In the genomic region with DNA sequence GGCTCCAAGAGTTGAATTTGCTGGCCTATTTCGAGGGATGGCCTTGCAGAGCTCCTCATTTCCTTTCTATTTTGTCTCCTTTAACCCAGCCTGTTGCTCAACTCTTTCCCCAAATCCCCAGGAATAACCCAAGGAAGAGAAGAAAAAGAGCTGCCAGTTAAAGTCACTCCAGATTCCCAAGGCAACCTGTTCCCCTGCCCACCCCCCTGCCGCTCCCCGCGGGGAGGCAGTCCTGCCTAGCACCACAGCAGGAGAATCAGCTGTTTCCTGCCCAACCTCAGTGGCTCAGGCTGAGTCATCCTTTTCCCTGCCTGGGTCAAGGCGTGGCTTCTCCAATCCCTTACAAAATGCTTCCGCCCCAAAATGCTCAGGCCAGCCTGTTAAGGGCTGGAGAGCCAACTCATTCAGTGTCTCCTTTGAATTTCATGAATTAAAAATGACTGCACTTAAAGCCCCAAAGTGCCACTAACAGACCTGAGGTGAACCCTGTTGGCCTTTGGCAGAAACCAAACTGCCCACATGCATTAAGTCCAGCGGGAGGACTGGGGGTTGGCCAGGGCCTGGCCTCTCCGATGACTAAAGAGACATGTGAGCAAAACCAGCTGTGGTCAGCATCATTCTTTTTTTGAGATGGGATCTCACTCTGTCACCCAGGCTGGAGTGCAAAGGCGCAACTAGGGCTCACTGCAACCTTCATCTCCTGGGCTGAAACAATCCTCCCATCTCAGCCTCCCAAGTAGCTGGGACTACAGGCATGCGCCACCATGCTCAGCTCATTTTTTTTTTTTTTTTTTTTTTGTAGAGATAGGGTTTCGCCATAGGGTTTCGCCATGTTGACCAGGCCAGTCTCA, we compare ENCODE assay signal across 8 cellular contexts.
DNase-seq lines count a peak whose midpoint lies in the region; ATAC-seq and TF ChIP-seq lines count a peak whose summit lies in the region.

No MANE protein-coding gene starts in this region.

- no peaks in the 10 kb centered on the region for H3K79me2 ChIP-seq in Loucy (ENCODE audit: insufficient read depth, low read length)

- no peaks in the 10 kb centered on the region for H3F3A ChIP-seq in Loucy (ENCODE audit: low read depth)

- ATAC-seq in sciatic nerve (peak; percentile 97), HG02870 (IDR thresholded peaks at IDR 0.05; ENCODE audit: unreplicated experiment) (no peak), GM18867 (IDR thresholded peaks at IDR 0.05; ENCODE audit: unreplicated experiment) (no peak)

- H3K36me3 ChIP-seq in Loucy (ENCODE audit: insufficient read depth, low read length), result no peaks in the 10 kb centered on the region
- H3K36me3 ChIP-seq in adipocyte (ENCODE audit: control insufficient read depth, insufficient read depth, low read length, severe bottlenecking), result no peaks in the 10 kb centered on the region

- no peaks in the 10 kb centered on the region for H3K9me2 ChIP-seq in Loucy (replicated peaks; ENCODE audit: low read depth, low read length)

- H3K4me2 ChIP-seq in Loucy (ENCODE audit: low read depth, low read length, poor library complexity, severe bottlenecking), result peak overlapping the region; percentile 23

- H2AFZ ChIP-seq in Loucy (ENCODE audit: low read length), result no peak overlapping the region

- no peak for TF ChIP-seq CTCF in Loucy (conservative IDR thresholded peaks at IDR 0.05; ENCODE audit: low read length)

- H3K27me3 ChIP-seq in Loucy (ENCODE audit: insufficient read depth, low read length, poor library complexity, severe bottlenecking) (no peaks in the 10 kb centered on the region), adipocyte (replicated peaks; ENCODE audit: control insufficient read depth, insufficient read depth, low read length) (no peaks in the 10 kb centered on the region)

- H3K9me3 ChIP-seq in Loucy (ENCODE audit: insufficient read depth, low read depth, low read length), result no peaks in the 10 kb centered on the region
- H3K9me3 ChIP-seq in adipocyte (ENCODE audit: control insufficient read depth, low read length), result no peaks in the 10 kb centered on the region

- no peak overlapping the region for H3K9ac ChIP-seq in Loucy (ENCODE audit: low read depth, low read length, poor library complexity, severe bottlenecking)
- peak overlapping the region; percentile 59 for H3K9ac ChIP-seq in adipocyte (ENCODE audit: low read length)

- DNase-seq in DMS 273 (lab: John Stamatoyannopoulos, UW; ENCODE audit: unreplicated experiment), result peak; percentile 81
- peak; percentile 95 for DNase-seq in adipocyte (ENCODE audit: low read depth)
- DNase-seq in hepatic stellate cell (ENCODE audit: low spot score), result peak; percentile 96
- DNase-seq in sciatic nerve (ENCODE audit: low spot score), result peak; percentile 78
- DNase-seq in NCI-H2029 treated with DMSO at 0.1 percent for 48 hours (lab: John Stamatoyannopoulos, UW), result no peak

- H3K4me1 ChIP-seq in Loucy (ENCODE audit: insufficient read depth, low read length, poor library complexity, severe bottlenecking), result peaks cover 9% of the 10 kb centered on the region
- peaks cover 31% of the 10 kb centered on the region for H3K4me1 ChIP-seq in adipocyte (ENCODE audit: control insufficient read depth, insufficient read depth, low read length)

- intact Hi-C loops in sciatic nerve (cut with DNase I), result no loop called here

- H3K4me3 ChIP-seq in Loucy (ENCODE audit: low read length, poor library complexity, severe bottlenecking) (no peak overlapping the region), adipocyte (ENCODE audit: low read length) (peak overlapping the region; percentile 35)

- no peaks in the 10 kb centered on the region for H4K20me1 ChIP-seq in Loucy (ENCODE audit: insufficient read depth, low read length, poor library complexity, severe bottlenecking)
